Comparison of ENCODE assay signal across 23 cellular contexts in the genomic region with DNA sequence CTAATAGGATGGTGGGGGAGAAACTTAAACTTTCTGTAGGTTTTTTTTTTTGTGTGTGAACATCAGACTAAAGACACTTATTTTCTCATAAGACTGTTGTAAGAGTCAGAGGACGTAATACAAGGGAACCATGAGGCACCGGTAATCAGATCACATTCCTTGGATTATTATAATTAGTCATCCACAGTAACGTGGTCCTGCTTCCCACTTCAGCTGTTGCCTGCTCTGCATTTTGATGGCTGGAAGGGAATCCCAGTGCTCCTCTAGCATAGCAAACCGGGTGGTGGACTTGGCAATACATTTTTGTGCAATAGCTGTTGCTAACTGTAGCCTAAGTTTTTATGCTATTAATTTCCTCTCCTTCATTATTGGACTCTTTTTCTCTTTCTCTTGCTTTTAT.
"Had no signal": no experiment of that assay in that cellular context is flagged by ENCODE, and none has a peak within 500 bp of the region (broad histone marks: within the 10 kb centered on the region; RNA-seq: fewer than 3 reads in every experiment).

No MANE protein-coding gene starts in this region.

- H3K27ac Mint-ChIP-seq: activated naive CD4-positive, alpha-beta T cell treated with anti-CD3 and anti-CD28 coated beads, Interleukin-2, amount 50 U/mL, for 72 hours; activated T-cell treated with anti-CD3 and anti-CD28 coated beads, Interleukin-2, amount 50 U/mL, for 72 hours; dendritic cell treated with granulocyte-macrophage colony-stimulating factor and Interleukin-4, amounts not matched to agents 40 ng/mL and 50 ng/mL, for 4 days; naive thymus-derived CD8-positive, alpha-beta T cell had no signal

- H3K4me3 ChIP-seq: esophagus muscularis mucosa, heart left ventricle, spleen, suprapubic skin, tibial nerve had no signal

- H3K9me3 Mint-ChIP-seq: activated naive CD4-positive, alpha-beta T cell treated with anti-CD3 and anti-CD28 coated beads, Interleukin-2, amount 50 U/mL, for 72 hours; activated T-cell treated with anti-CD3 and anti-CD28 coated beads, Interleukin-2, amount 50 U/mL, for 72 hours; central memory CD8-positive, alpha-beta T cell; dendritic cell treated with granulocyte-macrophage colony-stimulating factor and Interleukin-4, amounts not matched to agents 40 ng/mL and 50 ng/mL, for 4 days; neural crest cell had no signal

- H3K4me1 Mint-ChIP-seq: central memory CD8-positive, alpha-beta T cell; naive thymus-derived CD8-positive, alpha-beta T cell had no signal

- H3K9me3 ChIP-seq: esophagus muscularis mucosa, heart left ventricle, spleen, suprapubic skin, tibial nerve had no signal

- H3K27me3 ChIP-seq: esophagus muscularis mucosa, foreskin keratinocyte, spleen, tibial nerve had no signal

- H3K36me3 Mint-ChIP-seq: activated naive CD4-positive, alpha-beta T cell treated with anti-CD3 and anti-CD28 coated beads, Interleukin-2, amount 50 U/mL, for 72 hours; naive thymus-derived CD8-positive, alpha-beta T cell had no signal

- H3K4me3 Mint-ChIP-seq: activated T-cell treated with anti-CD3 and anti-CD28 coated beads, Interleukin-2, amount 50 U/mL, for 72 hours; central memory CD8-positive, alpha-beta T cell; dendritic cell treated with granulocyte-macrophage colony-stimulating factor and Interleukin-4, amounts not matched to agents 40 ng/mL and 50 ng/mL, for 4 days; naive thymus-derived CD8-positive, alpha-beta T cell; neural crest cell had no signal

- DNase-seq: activated CD4-positive, alpha-beta T cell treated with anti-CD3 and anti-CD28 coated beads for 4 hours; activated CD4-positive, alpha-beta T cell treated with anti-CD3 and anti-CD28 coated beads, Interleukin-2, amount 50 U/mL, for 4 hours; activated naive CD4-positive, alpha-beta T cell; activated T-cell treated with anti-CD3 and anti-CD28 coated beads for 4 hours; activated T-cell treated with anti-CD3 and anti-CD28 coated beads, Interleukin-2, amount 50 U/mL, for 72 hours; foreskin keratinocyte; heart left ventricle; hypothalamus; midbrain; naive thymus-derived CD8-positive, alpha-beta T cell; nucleus accumbens; right cardiac atrium; spleen; stimulated activated naive CD4-positive, alpha-beta T cell had no signal

- H3K27ac ChIP-seq: esophagus muscularis mucosa, foreskin keratinocyte, heart left ventricle, parathyroid adenoma, spleen, suprapubic skin, tibial nerve, VCaP had no signal

- H3K27me3 Mint-ChIP-seq: central memory CD8-positive, alpha-beta T cell had no signal

- H3K4me1 ChIP-seq: foreskin keratinocyte, parathyroid adenoma had no signal

- H3K36me3 ChIP-seq: esophagus muscularis mucosa, heart left ventricle, spleen, suprapubic skin, tibial nerve had no signal
